ENCODE assay signal across 10 cellular contexts in genomic region chr7:132500727-132501410, GRCh38.
DNase-seq lines count a peak whose midpoint lies in the region; ATAC-seq and TF ChIP-seq lines count a peak whose summit lies in the region.
"Had no signal": no experiment of that assay in that cellular context is flagged by ENCODE, and none has a peak within 500 bp of the region (broad histone marks: within the 10 kb centered on the region; RNA-seq: fewer than 3 reads in every experiment).

No MANE protein-coding gene starts in this region.

- H3K9me3 ChIP-seq in esophagus squamous epithelium: no peaks in the 10 kb centered on the region
- no peaks in the 10 kb centered on the region for H3K9me3 ChIP-seq in CD4-positive, alpha-beta T cell (ENCODE audit: control insufficient read depth, low read length)

- no peaks in the 10 kb centered on the region for H3K9me3 Mint-ChIP-seq in activated CD4-positive, alpha-beta T cell treated with anti-CD3 and anti-CD28 coated beads, Interleukin-2, amount 10 ng/mL, durations not matched to agents 7 days and 5 days
- H3K9me3 Mint-ChIP-seq in CD4-positive, alpha-beta T cell: no peaks in the 10 kb centered on the region
- H3K9me3 Mint-ChIP-seq: activated naive CD4-positive, alpha-beta T cell treated with anti-CD3 and anti-CD28 coated beads, Interleukin-2, amount 50 U/mL, for 24 hours had no signal

- H3K27me3 Mint-ChIP-seq in activated CD4-positive, alpha-beta T cell treated with anti-CD3 and anti-CD28 coated beads, Interleukin-2, amount 10 ng/mL, durations not matched to agents 7 days and 5 days: peaks cover 18% of the 10 kb centered on the region
- no peaks in the 10 kb centered on the region for H3K27me3 Mint-ChIP-seq in CD4-positive, alpha-beta T cell
- H3K27me3 Mint-ChIP-seq: activated naive CD4-positive, alpha-beta T cell treated with anti-CD3 and anti-CD28 coated beads, Interleukin-2, amount 50 U/mL, for 24 hours had no signal

- peaks cover 0 to 9% (median 0%) of the 10 kb centered on the region in 3 donors for H3K4me1 ChIP-seq in esophagus squamous epithelium

- intact Hi-C loops in esophagus squamous epithelium (cut with DNase I): no loop called here
- intact Hi-C loops in CD4-positive, alpha-beta T cell (cut with DNase I, micrococcal nuclease): no loop called here

- H3K36me3 ChIP-seq in esophagus squamous epithelium: no peaks in the 10 kb centered on the region

- H3K4me1 Mint-ChIP-seq in activated CD4-positive, alpha-beta T cell treated with anti-CD3 and anti-CD28 coated beads, Interleukin-2, amount 10 ng/mL, durations not matched to agents 7 days and 5 days: peaks cover 11% of the 10 kb centered on the region
- no peaks in the 10 kb centered on the region for H3K4me1 Mint-ChIP-seq in CD4-positive, alpha-beta T cell (ENCODE audit: low read depth)
- H3K4me1 Mint-ChIP-seq: activated naive CD4-positive, alpha-beta T cell treated with anti-CD3 and anti-CD28 coated beads, Interleukin-2, amount 50 U/mL, for 24 hours had no signal

- no peak overlapping the region for H3K27ac Mint-ChIP-seq in activated CD4-positive, alpha-beta T cell treated with anti-CD3 and anti-CD28 coated beads, Interleukin-2, amount 10 ng/mL, durations not matched to agents 7 days and 5 days
- H3K27ac Mint-ChIP-seq in CD4-positive, alpha-beta T cell: no peak overlapping the region
- H3K27ac Mint-ChIP-seq: activated naive CD4-positive, alpha-beta T cell treated with anti-CD3 and anti-CD28 coated beads, Interleukin-2, amount 50 U/mL, for 24 hours had no signal

- WGBS in esophagus squamous epithelium, 2 donors: 42 to 51% methylated on average over 10 of the region's 10 CpGs

- no peak for TF ChIP-seq POLR2A in esophagus squamous epithelium (IDR thresholded peaks at IDR 0.05)

- peaks cover 18% of the 10 kb centered on the region for H3K36me3 Mint-ChIP-seq in activated CD4-positive, alpha-beta T cell treated with anti-CD3 and anti-CD28 coated beads, Interleukin-2, amount 10 ng/mL, durations not matched to agents 7 days and 5 days (ENCODE audit: low read depth)
- no peaks in the 10 kb centered on the region for H3K36me3 Mint-ChIP-seq in CD4-positive, alpha-beta T cell (ENCODE audit: low read depth)

- peak overlapping the region in 1 of 4 donors; percentile 28 for H3K27ac ChIP-seq in esophagus squamous epithelium
- no peak overlapping the region for H3K27ac ChIP-seq in CD4-positive, alpha-beta T cell (ENCODE audit: low read depth, low read length)

- peak in 4 of 6 experiments; percentile 22 to 29 (median 24) for TF ChIP-seq CTCF in esophagus squamous epithelium (IDR thresholded peaks at IDR 0.05)
- TF ChIP-seq CTCF in CD4-positive, alpha-beta T cell (IDR thresholded peaks at IDR 0.05): no peak

- H3K4me3 ChIP-seq in esophagus squamous epithelium: no peak overlapping the region

- no peaks in the 10 kb centered on the region for H3K27me3 ChIP-seq in esophagus squamous epithelium
- H3K27me3 ChIP-seq in CD4-positive, alpha-beta T cell (ENCODE audit: control insufficient read depth, insufficient read depth, low read length): no peaks in the 10 kb centered on the region

- no peak for ATAC-seq in HG03135 (IDR thresholded peaks at IDR 0.05; ENCODE audit: unreplicated experiment)
- no peak for ATAC-seq in CD4-positive, alpha-beta T cell (ENCODE audit: poor library complexity)

- CTCF ChIA-PET in activated CD4-positive, alpha-beta T cell treated with anti-CD3 and anti-CD28 coated beads, Interleukin-2, amount 10 ng/mL, durations not matched to agents 7 days and 5 days (lab: Charles Lee): interaction anchor here (1.3 kb wide), 1 partner anchor 10 kb away, joined by 3 read pairs; no protein-coding TSS in a partner anchor
- CTCF ChIA-PET in CD4-positive, alpha-beta T cell (lab: Charles Lee): no interaction called here

- peak; percentile 59 for DNase-seq in AG08396 (ENCODE audit: low spot score)
- peak; percentile 9 for DNase-seq in RKO (ENCODE audit: low spot score)
- DNase-seq in esophagus squamous epithelium (lab: John Stamatoyannopoulos, UW): no peak
- peak; percentile 4 for DNase-seq in middle frontal gyrus (ENCODE audit: extremely low spot score, low spot score)
- DNase-seq in activated CD4-positive, alpha-beta T cell treated with anti-CD3 and anti-CD28 coated beads, Interleukin-2, amount 10 ng/mL, durations not matched to agents 7 days and 5 days: no peak
- no peak for DNase-seq in CD4-positive, alpha-beta T cell
- no peak for DNase-seq in GM19240 (ENCODE audit: insufficient read length, low spot score)
- DNase-seq: NCI-H2107 had no signal

- POLR2A ChIA-PET in activated CD4-positive, alpha-beta T cell treated with anti-CD3 and anti-CD28 coated beads, Interleukin-2, amount 10 ng/mL, durations not matched to agents 7 days and 5 days (lab: Charles Lee): no interaction called here
- POLR2A ChIA-PET in CD4-positive, alpha-beta T cell (lab: Charles Lee): no interaction called here

- H3K4me3 Mint-ChIP-seq in activated CD4-positive, alpha-beta T cell treated with anti-CD3 and anti-CD28 coated beads, Interleukin-2, amount 10 ng/mL, durations not matched to agents 7 days and 5 days: no peak overlapping the region
- no peak overlapping the region for H3K4me3 Mint-ChIP-seq in CD4-positive, alpha-beta T cell
- H3K4me3 Mint-ChIP-seq: activated naive CD4-positive, alpha-beta T cell treated with anti-CD3 and anti-CD28 coated beads, Interleukin-2, amount 50 U/mL, for 24 hours had no signal

Comparison
In these comparisons a context has a peak if more than half of its experiments do, and no peak if none do; other contexts are left out.
1. DNase-seq: peak in AG08396 (single experiment), RKO (single experiment) and middle frontal gyrus (single experiment); none in esophagus squamous epithelium (single experiment), activated CD4-positive, alpha-beta T cell treated with anti-CD3 and anti-CD28 coated beads, Interleukin-2, amount 10 ng/mL, durations not matched to agents 7 days and 5 days (single experiment), CD4-positive, alpha-beta T cell (0 of 10) and GM19240 (single experiment).